ENCODE assay signal across 19 cellular contexts in genomic region chr14:52078093-52078492, GRCh38. TPM values are rescaled to one million over a fixed set of nuclear protein-coding genes. Genes with fewer than 3 reads are reported as not detected.
A peak's percentile ranks its signal among the peaks of the same experiment; 100 is the strongest.
DNase-seq lines count a peak whose midpoint lies in the region; ATAC-seq and TF ChIP-seq lines count a peak whose summit lies in the region.
"Had no signal": no experiment of that assay in that cellular context is flagged by ENCODE, and none has a peak within 500 bp of the region (broad histone marks: within the 10 kb centered on the region; RNA-seq: fewer than 3 reads in every experiment).

No MANE protein-coding gene starts in this region.

- WGBS in mammary epithelial cell (ENCODE audit: low coverage, missing lambda C conversion rate) = 0% methylated on average over 2 of the region's 2 CpGs

- peak; percentile 9 for ATAC-seq in left ventricle myocardium superior
- ATAC-seq in left cardiac atrium = no peak
- ATAC-seq in foreskin keratinocyte = no peak
- ATAC-seq in HG03097 (IDR thresholded peaks at IDR 0.05; ENCODE audit: low FRiP score, unreplicated experiment) = no peak
- ATAC-seq: A549 had no signal

- no peaks in the 10 kb centered on the region for H3K79me2 ChIP-seq in mammary epithelial cell (ENCODE audit: insufficient read depth, low read length)

- CTCF ChIA-PET in mammary epithelial cell (lab: Charles Lee; ENCODE audit: low non-redundant PET) = no interaction called here

- H2AFZ ChIP-seq in mammary epithelial cell (ENCODE audit: low read depth, low read length) = peak overlapping the region; percentile 33

- peak overlapping the region; percentile 50 for H3K4me2 ChIP-seq in mammary epithelial cell (ENCODE audit: insufficient read depth, low read depth, low read length)
- H3K4me2 ChIP-seq: A549 had no signal

- H3K27ac ChIP-seq in mammary epithelial cell (ENCODE audit: insufficient read depth, low read depth, low read length) = peak overlapping the region; percentile 84
- H3K27ac ChIP-seq in foreskin keratinocyte = peak overlapping the region; percentile 42
- H3K27ac ChIP-seq: tibial artery had no signal

- DNase-seq in left ventricle myocardium superior (no peak), left cardiac atrium (no peak), mammary epithelial cell (peak; percentile 62), foreskin keratinocyte (peak in 1 of 2 donors; percentile 79), globus pallidus (ENCODE audit: low spot score) (no peak), HPDE6-E6E7 (ENCODE audit: extremely low spot score) (no peak)
- DNase-seq in effector CD4-positive, alpha-beta T cell = no peak
- DNase-seq: activated CD4-positive, alpha-beta T cell treated with anti-CD3 and anti-CD28 coated beads for 48 hours; activated CD8-positive, alpha-beta memory T cell treated with anti-CD3 and anti-CD28 coated beads, Interleukin-2, amount 50 U/mL, for 48 hours; CD4-positive, CD25-positive, alpha-beta regulatory T cell; endodermal cell; glutamatergic neuron; midbrain; NCI-H1694 treated with DMSO at 0.1 percent for 48 hours; NCI-H226; stimulated activated naive CD4-positive, alpha-beta T cell; tibial artery had no signal

- no peaks in the 10 kb centered on the region for H3K27me3 ChIP-seq in mammary epithelial cell (ENCODE audit: insufficient read depth, low read length)
- no peaks in the 10 kb centered on the region for H3K27me3 ChIP-seq in foreskin keratinocyte
- H3K27me3 ChIP-seq: tibial artery had no signal

- intact Hi-C loops in left ventricle myocardium superior (cut with micrococcal nuclease) = no loop called here
- intact Hi-C loops in left cardiac atrium (cut with DNase I) = loop anchor here in 1 of 2 donors (10.0 kb wide), 1 partner anchor 47 kb away; no protein-coding TSS in a partner anchor
- intact Hi-C loops in mammary epithelial cell (cut with micrococcal nuclease) = no loop called here

- H3K9me3 ChIP-seq in mammary epithelial cell (replicated peaks; ENCODE audit: insufficient read depth, low read length) = no peaks in the 10 kb centered on the region
- H3K9me3 ChIP-seq: A549, tibial artery had no signal

- BruUV-seq in mammary epithelial cell (replicated peaks; lab: Mats Ljungman, UMichigan) = no TSS peak

- dilution Hi-C loops in mammary epithelial cell (cut with HindIII; ENCODE audit: low sequenced_read_pairs) = no loop called here

- H3K9ac ChIP-seq in mammary epithelial cell (ENCODE audit: insufficient read depth, low read length) = no peak overlapping the region

- H4K20me1 ChIP-seq in mammary epithelial cell (ENCODE audit: insufficient read depth, low read length) = no peaks in the 10 kb centered on the region

- no peak overlapping the region for H3K4me3 ChIP-seq in mammary epithelial cell (replicated peaks in 1 of 3; ENCODE audit: insufficient read depth in 1 of 3, low read depth in 2 of 3, low read length in 3 of 3)
- H3K4me3 ChIP-seq: A549, tibial artery had no signal

- in situ Hi-C loops in mammary epithelial cell (cut with MboI; ENCODE audit: low sequenced_read_pairs in 2 of 2) = no loop called here

- H3K4me1 ChIP-seq in mammary epithelial cell (ENCODE audit: insufficient read depth, low read length) = peaks cover 65% of the 10 kb centered on the region
- H3K4me1 ChIP-seq in foreskin keratinocyte = peaks cover 48% of the 10 kb centered on the region

- TF ChIP-seq CTCF in mammary epithelial cell (conservative IDR thresholded peaks at IDR 0.05 in 1 of 2, IDR thresholded peaks at IDR 0.05 in 1 of 2; ENCODE audit: extremely low read depth in 1 of 2, insufficient read depth in 1 of 2, low read depth in 1 of 2, low read length in 2 of 2) (no peak), foreskin keratinocyte (conservative IDR thresholded peaks at IDR 0.05) (no peak)

- no peaks in the 10 kb centered on the region for H3K36me3 ChIP-seq in mammary epithelial cell (ENCODE audit: insufficient read depth, low read length)
- H3K36me3 ChIP-seq: tibial artery had no signal

RNA-seq across cellular contexts. Expression of gene NID2, which starts 9.2 kb away (rescaled TPM):
- total RNA-seq in left ventricle myocardium superior (41.3 TPM), left cardiac atrium (10 to 100 TPM; 29.4 to 42.1 TPM), mammary epithelial cell (10 to 100 TPM in 1 of 2 donors, 1 to 10 TPM in 1; 4.8 to 17.2 TPM), foreskin keratinocyte (1.5 and 4.6 TPM in 2 replicates)
- polyA plus RNA-seq in mammary epithelial cell (20.6 TPM), foreskin keratinocyte (0.97 and 1.7 TPM in 2 replicates)
- 36.6 TPM for polyA minus RNA-seq in mammary epithelial cell
- total RNA-seq: CD4-positive, CD25-positive, alpha-beta regulatory T cell had no signal
